19 cellular contexts compared by ENCODE assay signal in genomic region chr16:37511-37910, GRCh38. TPM values are rescaled to one million over a fixed set of nuclear protein-coding genes. Genes with fewer than 3 reads are reported as not detected.
DNase-seq lines count a peak whose midpoint lies in the region; ATAC-seq, FAIRE-seq and TF ChIP-seq lines count a peak whose summit lies in the region.
"Had no signal": no experiment of that assay in that cellular context is flagged by ENCODE, and none has a peak within 500 bp of the region (broad histone marks: within the 10 kb centered on the region; RNA-seq: fewer than 3 reads in every experiment).

No MANE protein-coding gene starts in this region.

- DNase-seq in GM12891 (ENCODE audit: insufficient read length, low spot score), result no peak
- DNase-seq in NOMO-1 treated with dmso at 0.1 percent for 144 hours (lab: John Stamatoyannopoulos, UW; ENCODE audit: unreplicated experiment), result peak; percentile 6
- no peak for DNase-seq in HFFc6
- DNase-seq in stimulated activated CD4-positive, alpha-beta T cell treated with anti-CD3 and anti-CD28 coated beads, Interleukin-2, amount 100 ng/mL, for 24 hours, result no peak
- DNase-seq in NCI-H345 treated with DMSO at 0.1 percent for 48 hours (lab: John Stamatoyannopoulos, UW; ENCODE audit: unreplicated experiment), result no peak
- DNase-seq in activated CD4-positive, alpha-beta T cell treated with anti-CD3 and anti-CD28 coated beads, Interleukin-2, amount 50 U/mL, for 48 hours, result no peak
- DNase-seq: cerebellar nuclear complex; effector CD4-positive, alpha-beta T cell; EL; left cardiac atrium; NCI-H2029; NCI-H345; stimulated activated CD4-positive, alpha-beta T cell treated with anti-CD3 and anti-CD28 coated beads, Interleukin-2, amount 100 ng/mL, for 48 hours; trophoblast cell had no signal

- TF ChIP-seq CTCF in neutrophil (IDR thresholded peaks at IDR 0.05), result no peak
- TF ChIP-seq CTCF in HFFc6 (IDR thresholded peaks at IDR 0.05), result no peak

- peak overlapping the region; percentile 96 for H3K27ac ChIP-seq in neutrophil
- H3K27ac ChIP-seq: neural progenitor cell had no signal

- no peak overlapping the region for H3K27ac Mint-ChIP-seq in HFFc6
- H3K27ac Mint-ChIP-seq: neural progenitor cell had no signal

- peak overlapping the region in 1 of 2 experiments; percentile 46 for H3K4me3 ChIP-seq in neutrophil (ENCODE audit: low read depth in 1 of 2, low read length in 1 of 2)
- H3K4me3 ChIP-seq: neural progenitor cell, skin epidermis had no signal

- no peaks in the 10 kb centered on the region for H3K4me1 Mint-ChIP-seq in HFFc6 (ENCODE audit: low read depth)
- H3K4me1 Mint-ChIP-seq: neural progenitor cell had no signal

- H3K9me3 ChIP-seq in neutrophil, result no peaks in the 10 kb centered on the region

- no peaks in the 10 kb centered on the region for H3K27me3 ChIP-seq in neutrophil
- H3K27me3 ChIP-seq: neural progenitor cell had no signal

- H3K36me3 Mint-ChIP-seq in HFFc6 (ENCODE audit: low read depth), result peaks cover 7% of the 10 kb centered on the region; the same call in 1 of the 2 replicates

- FAIRE-seq in GM12891 (lab: Jason Lieb, UNC), result peak; percentile 58

- H3K4me1 ChIP-seq in neutrophil (ENCODE audit: control insufficient read depth in 1 of 2, insufficient read depth in 1 of 2, low read depth in 1 of 2, low read length in 1 of 2), result peaks cover 68% of the 10 kb centered on the region in 2 experiments
- H3K4me1 ChIP-seq: neural progenitor cell had no signal

- no peak for TF ChIP-seq POLR2A in GM12891 (IDR thresholded peaks at IDR 0.05; ENCODE audit: low read depth, low read length)

- no peaks in the 10 kb centered on the region for H3K9me3 Mint-ChIP-seq in HFFc6

- no peaks in the 10 kb centered on the region for H3K27me3 Mint-ChIP-seq in HFFc6 (ENCODE audit: insufficient read depth)
- H3K27me3 Mint-ChIP-seq: activated naive CD8-positive, alpha-beta T cell had no signal

- peak; percentile 38 for ATAC-seq in esophagus mucosa
- ATAC-seq: left cardiac atrium had no signal

- H3K36me3 ChIP-seq in neutrophil, result no peaks in the 10 kb centered on the region
- H3K36me3 ChIP-seq: neural progenitor cell had no signal

- H3K4me3 Mint-ChIP-seq in HFFc6, result no peak overlapping the region
- H3K4me3 Mint-ChIP-seq: activated naive CD8-positive, alpha-beta T cell; neural progenitor cell had no signal

TF ChIP-seq in GM12891, 5 proteins besides CTCF, POLR2A, EP300 and RAD21:
- TF ChIP-seq POLR2AphosphoS5 (IDR thresholded peaks at IDR 0.05; ENCODE audit: low read depth, low read length), result no peak
- TF ChIP-seq SPI1 (IDR thresholded peaks at IDR 0.05; ENCODE audit: low read depth, low read length), result no peak
- no peak for TF ChIP-seq PAX5 (IDR thresholded peaks at IDR 0.05; ENCODE audit: insufficient read depth, low read length, severe bottlenecking)
- no peak for TF ChIP-seq POU2F2 (IDR thresholded peaks at IDR 0.05; ENCODE audit: low read depth, low read length)
- no peak for TF ChIP-seq TAF1 (IDR thresholded peaks at IDR 0.05; ENCODE audit: low read depth, low read length)
TF ChIP-seq in GM12891: peak in this region for 0.

RNA-seq across cellular contexts. Expression of gene POLR3K, which starts 15.9 kb away (rescaled TPM):
- 36.8 TPM for polyA plus RNA-seq in GM12891 (2012; ENCODE audit: low read depth, missing spikeins)
- total RNA-seq in esophagus mucosa, result 9.5 TPM
- total RNA-seq in HFFc6 (2021; fragmentation: NEBNext Ultra II Directional; extraction: Animal tissue kit (Norgen Biotek cat#: 25700)), result 10 to 100 TPM; 18.9 to 24.7 (median 19.8) TPM

RNA-seq across cellular contexts. Expression of gene SNRNP25, which starts 16.1 kb away (rescaled TPM):
- polyA plus RNA-seq in GM12891 (2012; ENCODE audit: low read depth, missing spikeins), result 60.0 TPM
- 18.8 TPM for total RNA-seq in esophagus mucosa
- 10 to 100 TPM; 40.3 to 53.1 (median 44.0) TPM for total RNA-seq in HFFc6 (2021; fragmentation: NEBNext Ultra II Directional; extraction: Animal tissue kit (Norgen Biotek cat#: 25700))

RNA-seq across cellular contexts. Expression of gene RHBDF1, which starts 34.9 kb away (rescaled TPM):
- 3.3 TPM for polyA plus RNA-seq in GM12891 (2012; ENCODE audit: low read depth, missing spikeins)
- total RNA-seq in esophagus mucosa, result 21.8 TPM
- total RNA-seq in HFFc6 (2021; fragmentation: NEBNext Ultra II Directional; extraction: Animal tissue kit (Norgen Biotek cat#: 25700)), result 10 to 100 TPM; 54.9 to 65.8 (median 60.0) TPM

RNA-seq across cellular contexts. Expression of gene MPG, which starts 40.5 kb away (rescaled TPM):
- polyA plus RNA-seq in GM12891 (2012; ENCODE audit: low read depth, missing spikeins), result 59.5 TPM
- 46.5 TPM for total RNA-seq in esophagus mucosa
- 100 to 1,000 TPM in 2 of 6 experiments, 10 to 100 TPM in 4; 92.3 to 104 (median 96.9) TPM for total RNA-seq in HFFc6 (2021; fragmentation: NEBNext Ultra II Directional; extraction: Animal tissue kit (Norgen Biotek cat#: 25700))
